ENCODE assay signal across 12 cellular contexts in the genomic region with DNA sequence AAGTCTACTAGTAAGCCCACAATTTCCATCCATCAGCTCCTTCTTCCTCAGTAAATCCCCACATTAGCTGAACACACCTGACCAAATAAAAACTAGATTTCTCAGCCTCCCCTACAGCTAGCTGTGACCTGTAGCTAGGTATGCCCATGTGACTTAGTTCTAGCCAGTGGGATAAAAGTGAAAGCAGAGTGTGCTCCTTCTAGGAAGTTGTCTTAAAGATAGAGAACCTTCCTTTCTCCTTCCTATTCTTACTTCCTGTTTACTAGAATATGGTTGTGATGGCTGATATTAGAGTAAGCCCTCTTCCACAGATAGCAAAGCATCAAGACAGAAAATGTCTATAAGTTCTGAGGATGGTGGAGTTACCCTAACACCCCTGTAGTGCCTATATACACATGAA.
DNase-seq lines count a peak whose midpoint lies in the region; ATAC-seq and TF ChIP-seq lines count a peak whose summit lies in the region.
"Had no signal": no experiment of that assay in that cellular context is flagged by ENCODE, and none has a peak within 500 bp of the region (broad histone marks: within the 10 kb centered on the region; RNA-seq: fewer than 3 reads in every experiment).

No MANE protein-coding gene starts in this region.

- H3K36me3 ChIP-seq in MG63 (no peaks in the 10 kb centered on the region), trophoblast cell (ENCODE audit: control insufficient read depth in 1 of 2, insufficient read depth in 2 of 2, low read length in 2 of 2) (peaks cover 0 to 2% of the 10 kb centered on the region in 2 experiments)
- H3K36me3 ChIP-seq: HAP-1 had no signal

- H3K4me3 ChIP-seq in MG63 (no peak overlapping the region), trophoblast cell (ENCODE audit: low read depth, low read length) (no peak overlapping the region)
- H3K4me3 ChIP-seq: gastroesophageal sphincter, HAP-1 had no signal

- no peak overlapping the region for H2AFZ ChIP-seq in trophoblast cell (ENCODE audit: insufficient read depth, low read length, poor library complexity)

- H3K79me2 ChIP-seq in trophoblast cell (ENCODE audit: control insufficient read depth, insufficient read depth, low read length, poor library complexity): no peaks in the 10 kb centered on the region

- H3K27me3 ChIP-seq in MG63 (no peaks in the 10 kb centered on the region), trophoblast cell (ENCODE audit: insufficient read depth, low read length) (no peaks in the 10 kb centered on the region)
- H3K27me3 ChIP-seq: gastroesophageal sphincter had no signal

- no peak overlapping the region for H4K91ac ChIP-seq in trophoblast cell (ENCODE audit: low read depth, low read length)

- H3K27ac Mint-ChIP-seq in T-cell (peak overlapping the region; percentile 82 to 89), mesothelial cell of epicardium (no peak overlapping the region)

- no peak overlapping the region for H2BK120ac ChIP-seq in trophoblast cell (ENCODE audit: insufficient read depth, low read length, poor library complexity)

- H2AK5ac ChIP-seq in trophoblast cell (ENCODE audit: low read length): no peak overlapping the region

- H3K14ac ChIP-seq in trophoblast cell (ENCODE audit: low read length): no peak overlapping the region

- POLR2A ChIA-PET in T-cell (lab: Charles Lee): no interaction called here

- H3K79me1 ChIP-seq in trophoblast cell (ENCODE audit: low read length): no peaks in the 10 kb centered on the region

- H4K8ac ChIP-seq in trophoblast cell (ENCODE audit: low read depth, low read length): no peak overlapping the region

- H3K36me3 Mint-ChIP-seq in T-cell (no peaks in the 10 kb centered on the region), mesothelial cell of epicardium (peaks cover 24% of the 10 kb centered on the region)

- DNase-seq in CMK (ENCODE audit: low read depth) (peak; percentile 32), T-cell (peak in 1 of 34 experiments; percentile 6), left lobe of liver (ENCODE audit: low spot score) (no peak), NCI-H2081 treated with DMSO at 0.1 percent for 48 hours (lab: John Stamatoyannopoulos, UW) (no peak), mesothelial cell of epicardium (ENCODE audit: low spot score in 2 of 2, unreplicated experiment in 2 of 2) (no peak), MG63 (no peak), trophoblast cell (no peak)
- DNase-seq: NCI-H1048 had no signal

- H3K9me3 ChIP-seq in MG63: no peaks in the 10 kb centered on the region
- no peaks in the 10 kb centered on the region for H3K9me3 ChIP-seq in trophoblast cell (ENCODE audit: insufficient read depth, low read depth, low read length)
- H3K9me3 ChIP-seq: gastroesophageal sphincter, HAP-1 had no signal

- ATAC-seq in HG03175 (IDR thresholded peaks at IDR 0.05; ENCODE audit: unreplicated experiment) (peak; percentile 32), T-cell (replicated peaks in 1 of 4) (peak; percentile 72 to 93 (median 90)), left lobe of liver (peak; percentile 71)
- ATAC-seq: gastroesophageal sphincter had no signal

- CTCF ChIA-PET in T-cell (lab: Charles Lee): no interaction called here

- H3K27me3 Mint-ChIP-seq in T-cell: no peaks in the 10 kb centered on the region
- H3K27me3 Mint-ChIP-seq in mesothelial cell of epicardium (ENCODE audit: low read depth): no peaks in the 10 kb centered on the region

- H4K12ac ChIP-seq in trophoblast cell (ENCODE audit: low read depth, low read length): no peak overlapping the region

- no peak for TF ChIP-seq CTCF in mesothelial cell of epicardium (IDR thresholded peaks at IDR 0.05; ENCODE audit: unreplicated experiment)

- no peak overlapping the region for H3K9ac ChIP-seq in trophoblast cell (ENCODE audit: low read length)

- H2BK5ac ChIP-seq in trophoblast cell (ENCODE audit: low read depth, low read length, poor library complexity): no peak overlapping the region

- H3K4me1 Mint-ChIP-seq in T-cell (peaks cover 25 to 31% (median 28%) of the 10 kb centered on the region in 3 donors), mesothelial cell of epicardium (no peaks in the 10 kb centered on the region)
- H3K4me1 Mint-ChIP-seq: neural crest cell had no signal

- H3K9me3 Mint-ChIP-seq in T-cell: no peaks in the 10 kb centered on the region
- no peaks in the 10 kb centered on the region for H3K9me3 Mint-ChIP-seq in mesothelial cell of epicardium
- H3K9me3 Mint-ChIP-seq: neural crest cell had no signal

- H3K4me3 Mint-ChIP-seq in T-cell (peak overlapping the region; percentile 43 to 51 (median 50)), mesothelial cell of epicardium (no peak overlapping the region)
- H3K4me3 Mint-ChIP-seq: neural crest cell had no signal

- no peak overlapping the region for H3K23ac ChIP-seq in trophoblast cell (ENCODE audit: low read length)

- H3K4me2 ChIP-seq in trophoblast cell (ENCODE audit: low read length): no peak overlapping the region

- H2BK12ac ChIP-seq in trophoblast cell (ENCODE audit: low read length): no peak overlapping the region

- H3K18ac ChIP-seq in trophoblast cell (ENCODE audit: low read length): no peak overlapping the region

- H3K4me1 ChIP-seq in trophoblast cell (ENCODE audit: control insufficient read depth in 1 of 2, insufficient read depth in 2 of 2, low read length in 2 of 2): no peaks in the 10 kb centered on the region

- no peak overlapping the region for H3K27ac ChIP-seq in trophoblast cell (ENCODE audit: low read depth, low read length)
- H3K27ac ChIP-seq: gastroesophageal sphincter had no signal

- no peak overlapping the region for H3K4ac ChIP-seq in trophoblast cell (ENCODE audit: low read depth, low read length)

Comparison
In these comparisons a context has a peak if more than half of its experiments do, and no peak if none do; other contexts are left out.
1. ATAC-seq: peak in every context shown above with its lines; median percentile 90 in T-cell; 71 in left lobe of liver; 32 in HG03175.